Comparison of ENCODE assay signal across 13 cellular contexts in genomic region chr3:195450731-195451229, GRCh38. TPM values are rescaled to one million over a fixed set of nuclear protein-coding genes. Genes with fewer than 3 reads are reported as not detected.
A peak's percentile ranks its signal among the peaks of the same experiment; 100 is the strongest.
DNase-seq lines count a peak whose midpoint lies in the region; ATAC-seq, FAIRE-seq and TF ChIP-seq lines count a peak whose summit lies in the region.
"Had no signal": no experiment of that assay in that cellular context is flagged by ENCODE, and none has a peak within 500 bp of the region (broad histone marks: within the 10 kb centered on the region; RNA-seq: fewer than 3 reads in every experiment).

No MANE protein-coding gene starts in this region.

- no peaks in the 10 kb centered on the region for H3K79me1 ChIP-seq in H9 (ENCODE audit: insufficient read depth, low read depth, low read length, poor library complexity, severe bottlenecking)

- H2BK12ac ChIP-seq in H9 (ENCODE audit: insufficient read length, low read depth, low read length), result no peak overlapping the region

- H3K56ac ChIP-seq in H9 (ENCODE audit: insufficient read length, low read depth, low read length), result no peak overlapping the region

- WGBS in H9 (ENCODE audit: extremely low coverage, insufficient read length, low lambda C conversion rate), result no CpG with 5 or more reads among the region's 5 CpGs

- ATAC-seq in HG03460 (IDR thresholded peaks at IDR 0.05; ENCODE audit: unreplicated experiment), result no peak
- ATAC-seq: activated CD4-positive, CD25-positive, alpha-beta regulatory T cell treated with anti-CD3 and anti-CD28 coated beads, Interleukin-2, amount 50 U/mL, for 24 hours; stimulated activated naive B cell treated with anti-CD40 and anti-IgM and Interleukin-4, amounts not matched to agents 10 μg/mL and 1 μg/mL and 100 μg/mL, for 72 hours had no signal

- no peaks in the 10 kb centered on the region for H3K36me3 ChIP-seq in skeletal muscle satellite cell (ENCODE audit: insufficient read depth, low read length)

- no peak overlapping the region for H2BK5ac ChIP-seq in H9 (ENCODE audit: insufficient read length, low read length)

- H3T11ph ChIP-seq in H9 (ENCODE audit: low read length), result no peak overlapping the region

- no peak overlapping the region for H2BK15ac ChIP-seq in H9 (ENCODE audit: low read depth, low read length)

- no peak overlapping the region for H3K14ac ChIP-seq in H9 (ENCODE audit: insufficient read depth, low read length)

- no peak overlapping the region for H3K27ac ChIP-seq in H9 (ENCODE audit: insufficient read length, low read depth, low read length)

- no peak for DNase-seq in H9
- DNase-seq in NCI-H82 treated with DMSO at 0.1 percent for 48 hours (lab: John Stamatoyannopoulos, UW; ENCODE audit: unreplicated experiment), result peak; percentile 85
- peak; percentile 85 to 90 for DNase-seq in foreskin fibroblast
- DNase-seq in NCI-H1436 (lab: John Stamatoyannopoulos, UW), result no peak
- no peak for DNase-seq in RKO (ENCODE audit: low spot score)
- DNase-seq in frontal cortex (ENCODE audit: low spot score in 2 of 2), result no peak
- DNase-seq: cortex of kidney; GOT3; naive B cell; stimulated activated naive B cell treated with anti-CD40 and anti-IgM and Interleukin-4, amounts not matched to agents 10 μg/mL and 1 μg/mL and 100 μg/mL, for 72 hours had no signal

- peak overlapping the region; percentile 37 for H2AFZ ChIP-seq in H9 (ENCODE audit: low read length)

- peaks cover 27 to 30% of the 10 kb centered on the region in 2 experiments for H3K4me1 Mint-ChIP-seq in H9

- H3K4me1 ChIP-seq in H9 (ENCODE audit: insufficient read depth, low read length) (no peaks in the 10 kb centered on the region; the same call in 1 of the 2 replicates), skeletal muscle satellite cell (ENCODE audit: control insufficient read depth, insufficient read depth, low read length) (peaks cover 13% of the 10 kb centered on the region)

- no peaks in the 10 kb centered on the region for H3K36me3 Mint-ChIP-seq in H9 (ENCODE audit: insufficient read depth in 1 of 3, low read depth in 3 of 3)
- H3K36me3 Mint-ChIP-seq: naive B cell had no signal

- no peak overlapping the region for H2BK20ac ChIP-seq in H9 (ENCODE audit: low read depth, low read length, poor library complexity, severe bottlenecking)

- H3K9ac ChIP-seq in H9 (ENCODE audit: extremely low read depth, insufficient read length, low read length) (no peak overlapping the region), skeletal muscle satellite cell (ENCODE audit: low read depth, low read length) (peak overlapping the region; percentile 10)

- H3K27me3 ChIP-seq in H9 (ENCODE audit: insufficient read depth, low read length), result no peaks in the 10 kb centered on the region
- no peaks in the 10 kb centered on the region for H3K27me3 ChIP-seq in skeletal muscle satellite cell (ENCODE audit: control insufficient read depth, insufficient read depth, low read length)

- H3K23me2 ChIP-seq in H9 (ENCODE audit: insufficient read length, low read depth, low read length, poor library complexity, severe bottlenecking), result no peaks in the 10 kb centered on the region

- no peak overlapping the region for H3K4me3 Mint-ChIP-seq in H9
- H3K4me3 Mint-ChIP-seq: stimulated activated naive B cell treated with anti-CD40 and anti-IgM and Interleukin-4, amounts not matched to agents 10 μg/mL and 1 μg/mL and 100 μg/mL, for 72 hours had no signal

- no peaks in the 10 kb centered on the region; the same call in 1 of the 2 replicates for H3K27me3 Mint-ChIP-seq in H9 (ENCODE audit: low read depth)
- H3K27me3 Mint-ChIP-seq: stimulated activated naive B cell treated with anti-CD40 and anti-IgM and Interleukin-4, amounts not matched to agents 10 μg/mL and 1 μg/mL and 100 μg/mL, for 72 hours had no signal

- no peaks in the 10 kb centered on the region for H3K9me3 ChIP-seq in H9 (ENCODE audit: control insufficient read depth, low read depth, low read length)
- H3K9me3 ChIP-seq in skeletal muscle satellite cell (replicated peaks; ENCODE audit: low read length), result no peaks in the 10 kb centered on the region

- H3K79me2 ChIP-seq in H9 (ENCODE audit: insufficient read depth, low read length), result no peaks in the 10 kb centered on the region

- H4K5ac ChIP-seq in H9 (ENCODE audit: insufficient read length, low read depth, low read length), result no peak overlapping the region

- no peak overlapping the region for H4K91ac ChIP-seq in H9 (ENCODE audit: insufficient read length, low read depth, low read length)

- H2BK120ac ChIP-seq in H9 (ENCODE audit: low read depth, low read length, poor library complexity, severe bottlenecking), result no peak overlapping the region

- H3K4ac ChIP-seq in H9 (ENCODE audit: low read depth, low read length), result no peak overlapping the region

- no peak overlapping the region for H3K27ac Mint-ChIP-seq in H9

- H4K8ac ChIP-seq in H9 (replicated peaks; ENCODE audit: insufficient read length, low read depth, low read length), result no peak overlapping the region

- H3K18ac ChIP-seq in H9 (ENCODE audit: insufficient read length, low read depth, low read length), result no peak overlapping the region

- H3K4me3 ChIP-seq in foreskin fibroblast (ENCODE audit: low read depth in 1 of 2, low read length in 2 of 2) (peak overlapping the region in 1 of 2 donors; percentile 6), skeletal muscle satellite cell (ENCODE audit: low read length) (no peak overlapping the region)

- peaks cover 0 to 7% of the 10 kb centered on the region in 2 experiments; a peak in 2 of 5 replicates for H3K9me3 Mint-ChIP-seq in H9

- no peak overlapping the region for H2AK5ac ChIP-seq in H9 (ENCODE audit: insufficient read length, low read length)

- H3K4me2 ChIP-seq in H9 (ENCODE audit: insufficient read depth, insufficient read length, low read length), result no peak overlapping the region
- no peak overlapping the region for H3K4me2 ChIP-seq in skeletal muscle satellite cell (ENCODE audit: low read length)

- no peak for FAIRE-seq in frontal cortex (lab: Jason Lieb, UNC)

- H3K23ac ChIP-seq in H9 (ENCODE audit: insufficient read length, low read depth, low read length), result no peak overlapping the region

- H4K20me1 ChIP-seq in H9 (ENCODE audit: control insufficient read depth, insufficient read depth, insufficient read length), result no peaks in the 10 kb centered on the region

- TF ChIP-seq CTCF in H9 (conservative IDR thresholded peaks at IDR 0.05), result no peak
- TF ChIP-seq CTCF in foreskin fibroblast (IDR thresholded peaks at IDR 0.05; ENCODE audit: low read depth, low read length), result no peak

RNA-seq across cellular contexts. Expression of gene ACAP2, which starts 8.0 kb away (rescaled TPM):
- 30.8 and 31.2 TPM in 2 replicates for total RNA-seq in H9 (2021)
- 47.4 and 59.6 TPM in 2 replicates for total RNA-seq in skeletal muscle satellite cell (2012; rRNA removed)
- total RNA-seq in frontal cortex, result 149 TPM

Comparison
In these comparisons a context has a peak if more than half of its experiments do, and no peak if none do; other contexts are left out.
1. DNase-seq: peak in NCI-H82 treated with DMSO at 0.1 percent for 48 hours (single experiment) and foreskin fibroblast (2 of 2); none in H9 (single experiment), NCI-H1436 (single experiment), RKO (single experiment) and frontal cortex (0 of 2).